Comparison of ENCODE assay signal across 1 cellular context in the genomic region with DNA sequence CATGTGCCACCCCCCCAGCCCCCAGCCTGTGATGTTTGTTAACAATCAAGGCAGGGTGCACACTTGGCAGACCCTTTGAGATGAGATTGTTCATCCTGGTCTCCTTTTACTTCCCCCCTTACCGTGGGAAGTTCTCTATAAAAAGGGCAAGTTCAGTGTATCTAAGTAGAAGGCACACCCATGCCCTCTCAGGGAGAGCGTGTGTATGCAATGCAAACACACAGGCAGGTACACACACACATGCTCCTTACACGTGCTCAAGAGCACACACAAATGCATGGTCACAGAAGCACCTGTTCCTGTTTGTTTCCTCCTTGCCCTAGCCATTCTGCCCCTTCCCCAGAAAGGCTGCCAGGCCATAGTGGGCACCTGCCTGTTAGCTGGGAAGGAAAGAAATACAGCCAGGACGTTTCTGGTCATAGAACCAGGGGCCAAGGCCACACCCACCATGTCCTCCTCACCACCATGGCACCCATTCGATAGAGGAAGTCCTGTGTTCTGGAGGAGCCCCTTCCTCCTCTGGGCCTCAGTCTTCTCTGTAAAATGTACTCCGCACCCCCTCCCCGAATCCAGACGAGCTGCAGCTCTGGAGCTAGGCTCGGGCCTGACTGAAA.
TF ChIP-seq lines count a peak whose summit lies in the region.

No MANE protein-coding gene starts in this region.

TF ChIP-seq in liver, 16 proteins besides CTCF, POLR2A, EP300 and RAD21 (continued from another document):
- TF ChIP-seq, protein P1, sequence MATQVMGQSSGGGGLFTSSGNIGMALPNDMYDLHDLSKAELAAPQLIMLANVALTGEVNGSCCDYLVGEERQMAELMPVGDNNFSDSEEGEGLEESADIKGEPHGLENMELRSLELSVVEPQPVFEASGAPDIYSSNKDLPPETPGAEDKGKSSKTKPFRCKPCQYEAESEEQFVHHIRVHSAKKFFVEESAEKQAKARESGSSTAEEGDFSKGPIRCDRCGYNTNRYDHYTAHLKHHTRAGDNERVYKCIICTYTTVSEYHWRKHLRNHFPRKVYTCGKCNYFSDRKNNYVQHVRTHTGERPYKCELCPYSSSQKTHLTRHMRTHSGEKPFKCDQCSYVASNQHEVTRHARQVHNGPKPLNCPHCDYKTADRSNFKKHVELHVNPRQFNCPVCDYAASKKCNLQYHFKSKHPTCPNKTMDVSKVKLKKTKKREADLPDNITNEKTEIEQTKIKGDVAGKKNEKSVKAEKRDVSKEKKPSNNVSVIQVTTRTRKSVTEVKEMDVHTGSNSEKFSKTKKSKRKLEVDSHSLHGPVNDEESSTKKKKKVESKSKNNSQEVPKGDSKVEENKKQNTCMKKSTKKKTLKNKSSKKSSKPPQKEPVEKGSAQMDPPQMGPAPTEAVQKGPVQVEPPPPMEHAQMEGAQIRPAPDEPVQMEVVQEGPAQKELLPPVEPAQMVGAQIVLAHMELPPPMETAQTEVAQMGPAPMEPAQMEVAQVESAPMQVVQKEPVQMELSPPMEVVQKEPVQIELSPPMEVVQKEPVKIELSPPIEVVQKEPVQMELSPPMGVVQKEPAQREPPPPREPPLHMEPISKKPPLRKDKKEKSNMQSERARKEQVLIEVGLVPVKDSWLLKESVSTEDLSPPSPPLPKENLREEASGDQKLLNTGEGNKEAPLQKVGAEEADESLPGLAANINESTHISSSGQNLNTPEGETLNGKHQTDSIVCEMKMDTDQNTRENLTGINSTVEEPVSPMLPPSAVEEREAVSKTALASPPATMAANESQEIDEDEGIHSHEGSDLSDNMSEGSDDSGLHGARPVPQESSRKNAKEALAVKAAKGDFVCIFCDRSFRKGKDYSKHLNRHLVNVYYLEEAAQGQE (IDR thresholded peaks at IDR 0.05): peak; percentile 35
- TF ChIP-seq SP1 (IDR thresholded peaks at IDR 0.05): peak; percentile 61
- TF ChIP-seq EGR1 (IDR thresholded peaks at IDR 0.05; ENCODE audit: low read depth in 2 of 2): peak in 1 of 2 donors; percentile 17
- peak; percentile 94 for TF ChIP-seq FOXA1 (IDR thresholded peaks at IDR 0.05)
- TF ChIP-seq FOXA2 (IDR thresholded peaks at IDR 0.05): peak; percentile 83
- peak; percentile 34 to 74 for TF ChIP-seq HNF4A (conservative IDR thresholded peaks at IDR 0.05)
- peak; percentile 29 for TF ChIP-seq YY1 (IDR thresholded peaks at IDR 0.05)
- peak in 1 of 2 donors; percentile 87 for TF ChIP-seq RXRA (IDR thresholded peaks at IDR 0.05)
- no peak for TF ChIP-seq NR2F2 (IDR thresholded peaks at IDR 0.05)
TF ChIP-seq in liver: peak in this region for 9.
